Comparison of ENCODE assay signal across 10 cellular contexts in genomic region chr11:20668844-20669832, GRCh38. TPM values are rescaled to one million over a fixed set of nuclear protein-coding genes. Genes with fewer than 3 reads are reported as not detected.
DNase-seq lines count a peak whose midpoint lies in the region; ATAC-seq and TF ChIP-seq lines count a peak whose summit lies in the region.
"Had no signal": no experiment of that assay in that cellular context is flagged by ENCODE, and none has a peak within 500 bp of the region (broad histone marks: within the 10 kb centered on the region; RNA-seq: fewer than 3 reads in every experiment).

NELL1 (plus strand) TSS chr11:20669586.

- H3K4me1 ChIP-seq in gastroesophageal sphincter (peaks cover 0 to 19% (median 3%) of the 10 kb centered on the region in 3 donors), prostate gland (replicated peaks) (no peaks in the 10 kb centered on the region)

- H3K27me3 ChIP-seq in gastroesophageal sphincter (peaks cover 72% of the 10 kb centered on the region), prostate gland (replicated peaks; ENCODE audit: insufficient read depth) (no peaks in the 10 kb centered on the region)

- TF ChIP-seq POLR2A in gastroesophageal sphincter (IDR thresholded peaks at IDR 0.05) (no peak), prostate gland (IDR thresholded peaks at IDR 0.05) (no peak), lower leg skin (IDR thresholded peaks at IDR 0.05) (no peak)

- in situ Hi-C loops in GM13977 (cut with MboI; ENCODE audit: low pct_unique_long_range_greater_than_20kb, low sequenced_read_pairs, unreplicated experiment): loop anchor here (25.0 kb wide), 1 partner anchor 843 kb away; no protein-coding TSS in a partner anchor

- no peak for TF ChIP-seq EP300 in gastroesophageal sphincter (IDR thresholded peaks at IDR 0.05)

- TF ChIP-seq CTCF in GM13977 (IDR thresholded peaks at IDR 0.05; ENCODE audit: extremely low read depth, insufficient read depth, missing control alignments): no peak
- no peak for TF ChIP-seq CTCF in gastroesophageal sphincter (IDR thresholded peaks at IDR 0.05)
- TF ChIP-seq CTCF in prostate gland (IDR thresholded peaks at IDR 0.05): no peak
- no peak for TF ChIP-seq CTCF in lower leg skin (IDR thresholded peaks at IDR 0.05)

- intact Hi-C loops in prostate gland (cut with DNase I) (no loop called here), lower leg skin (cut with DNase I; ENCODE audit: low total_unique reads) (no loop called here)

- no peaks in the 10 kb centered on the region for H3K9me3 ChIP-seq in gastroesophageal sphincter
- no peaks in the 10 kb centered on the region for H3K9me3 ChIP-seq in prostate gland

- H3K4me3 ChIP-seq in gastroesophageal sphincter: peak within 1 kb of the TSS in 1 of 2 donors; percentile 43
- peak within 1 kb of the TSS; percentile 13 to 42 for H3K4me3 ChIP-seq in prostate gland
- H3K4me3 ChIP-seq in lower leg skin (ENCODE audit: low read depth, poor library complexity, severe bottlenecking): no peak within 1 kb of the TSS

- ATAC-seq in gastroesophageal sphincter (peak; percentile 11), HG03439 (IDR thresholded peaks at IDR 0.05; ENCODE audit: unreplicated experiment) (no peak)
- ATAC-seq: activated CD8-positive, alpha-beta T cell treated with anti-CD3 and anti-CD28 coated beads for 36 hours had no signal

- 9% methylated on average over 4 of the region's 93 CpGs; no CpG with 5 or more reads in 1 of the 2 donors for WGBS in gastroesophageal sphincter (ENCODE audit: low coverage in 1 of 2), 2 donors
- 1% methylated on average over 44 of the region's 93 CpGs for WGBS in prostate gland
- WGBS in lower leg skin, 2 donors: 1% methylated on average over 27 to 69 of the region's 93 CpGs

- H3K27ac ChIP-seq in gastroesophageal sphincter: no peak within 1 kb of the TSS
- no peak within 1 kb of the TSS for H3K27ac ChIP-seq in prostate gland

- DNase-seq in GM13977 (ENCODE audit: low spot score) (peak; percentile 36), NCI-H2227 treated with DMSO at 0.1 percent for 48 hours (lab: John Stamatoyannopoulos, UW) (peak; percentile 9), prostate gland (ENCODE audit: low spot score) (no peak), lower leg skin (ENCODE audit: low spot score in 2 of 2) (no peak), mucosa of gallbladder (ENCODE audit: low spot score) (no peak)
- DNase-seq: activated CD8-positive, alpha-beta T cell treated with anti-CD3 and anti-CD28 coated beads for 36 hours; effector CD8-positive, alpha-beta T cell had no signal

- H3K36me3 ChIP-seq in gastroesophageal sphincter (no peaks in the 10 kb centered on the region), prostate gland (no peaks in the 10 kb centered on the region)

RNA-seq across cellular contexts. Expression of gene NELL1, which starts in this region (rescaled TPM):
- total RNA-seq in gastroesophageal sphincter (1 to 10 TPM in 2 of 4 donors, under 1 TPM in 2; 0.27 to 3.0 (median 1.5) TPM), prostate gland (10 to 100 TPM in 1 of 2 donors, 1 to 10 TPM in 1; 1.8 to 10.3 TPM), lower leg skin (under 1 TPM; 0.12 to 0.29 (median 0.14) TPM), mucosa of gallbladder (0.29 TPM)
- total RNA-seq: activated CD8-positive, alpha-beta T cell treated with anti-CD3 and anti-CD28 coated beads for 36 hours; pulmonary artery endothelial cell had no signal

Comparison
In these comparisons a context has a peak if more than half of its experiments do, and no peak if none do; other contexts are left out.
1. DNase-seq: peak in GM13977 (single experiment) and NCI-H2227 treated with DMSO at 0.1 percent for 48 hours (single experiment); none in prostate gland (single experiment), lower leg skin (0 of 2) and mucosa of gallbladder (single experiment).